Comparison of ENCODE assay signal across 8 cellular contexts in the genomic region with DNA sequence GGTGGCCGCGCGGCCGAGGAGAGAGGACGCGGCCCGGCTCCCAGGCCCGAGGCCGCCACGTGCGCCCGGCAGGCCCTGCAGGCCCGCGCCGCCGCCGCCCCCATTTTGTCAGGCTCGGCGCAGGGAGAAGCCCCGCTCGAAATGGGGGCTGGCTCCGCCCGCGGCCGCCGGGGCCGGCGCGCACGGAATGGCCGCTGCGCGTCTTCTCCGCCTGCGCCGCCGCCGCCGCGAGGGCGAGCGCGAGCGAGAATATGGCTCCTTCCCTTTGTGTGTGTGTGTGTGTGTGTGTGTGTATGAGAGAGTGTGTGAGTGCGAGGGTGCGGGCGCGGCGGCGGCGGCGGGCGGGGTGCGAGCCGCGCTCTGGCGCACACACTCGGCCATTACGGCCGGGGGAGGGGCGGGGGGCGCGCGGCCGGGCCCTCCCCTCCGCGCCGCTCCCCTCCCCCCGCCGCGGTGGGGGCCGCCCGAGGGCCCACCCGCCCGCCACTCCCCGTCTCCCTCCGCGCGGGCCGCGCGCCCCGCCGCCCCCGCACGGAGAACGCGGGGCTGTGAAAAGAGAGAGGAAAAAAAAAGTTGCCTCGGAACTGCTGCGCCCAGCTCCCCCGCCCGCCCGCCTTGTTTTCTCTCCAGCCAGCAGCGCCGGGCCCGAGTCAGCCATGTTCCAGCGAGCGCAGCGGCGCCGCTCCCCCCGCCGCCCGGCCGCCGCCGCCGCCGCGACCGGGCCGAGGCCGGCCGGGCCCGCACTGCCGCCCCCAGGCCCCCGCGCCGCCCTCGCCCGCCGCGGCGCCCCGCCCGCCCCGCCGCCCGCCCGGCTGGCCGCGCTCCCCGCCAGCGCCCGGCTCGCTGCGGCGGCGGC. TPM values are rescaled to one million over a fixed set of nuclear protein-coding genes. Genes with fewer than 3 reads are reported as not detected.
DNase-seq lines count a peak whose midpoint lies in the region; FAIRE-seq and TF ChIP-seq lines count a peak whose summit lies in the region.

No MANE protein-coding gene starts in this region.

- peaks cover 0 to 4% (median 0%) of the 10 kb centered on the region in 5 experiments for H3K9me3 Mint-ChIP-seq in brain

- peaks cover 18% of the 10 kb centered on the region for H3K36me3 Mint-ChIP-seq in brain

- H3K27ac ChIP-seq in HEK293 (ENCODE audit: extremely low read depth, low read depth, low read length) (peak overlapping the region; percentile 95), small intestine (ENCODE audit: low read depth in 1 of 2, low read length in 1 of 2) (peak overlapping the region; percentile 99 to 100)

- peak overlapping the region; percentile 46 for H3K4me3 ChIP-seq in HEK293 (ENCODE audit: low read depth, low read length)
- H3K4me3 ChIP-seq in iPS-18c (ENCODE audit: insufficient read depth, low read depth, low read length) = peak overlapping the region; percentile 87
- H3K4me3 ChIP-seq in small intestine (ENCODE audit: low read depth in 1 of 2, low read length in 2 of 2) = peak overlapping the region; percentile 95 to 97

- no peak for FAIRE-seq in small intestine (lab: Jason Lieb, UNC)

- H3K9me3 ChIP-seq in HEK293 (ENCODE audit: control insufficient read depth, insufficient read depth, low read depth, low read length) (no peaks in the 10 kb centered on the region), iPS-18c (ENCODE audit: control insufficient read depth, insufficient read depth, low read length) (no peaks in the 10 kb centered on the region), small intestine (ENCODE audit: control insufficient read depth, low read depth) (no peaks in the 10 kb centered on the region)

- H3K27me3 ChIP-seq in small intestine (ENCODE audit: control insufficient read depth in 2 of 2, insufficient read depth in 2 of 2, low read length in 2 of 2) = no peaks in the 10 kb centered on the region

- peaks cover 8% of the 10 kb centered on the region for H3K27me3 Mint-ChIP-seq in brain

- H3K4me3 Mint-ChIP-seq in brain = peak overlapping the region; percentile 89 to 99 (median 91)

- POLR2A ChIA-PET in HEK293 (lab: Yijun Ruan, JAX) = interaction anchor here (1.4 to 3.0 kb wide), 4 partner anchors 14 to 158 kb away, joined by 7 to 21 read pairs (median 8); partner anchors contain the start of genes KATNAL1, UBE2L5 and USPL1

- CTCF ChIA-PET in HEK293 (lab: Yijun Ruan, JAX) = interaction anchor here (0.6 kb wide), 1 partner anchor 126 kb away, joined by 3 read pairs; no protein-coding TSS in a partner anchor

- H3K4me1 ChIP-seq in HEK293 (ENCODE audit: control insufficient read depth, insufficient read depth, low read length) (peaks cover 6% of the 10 kb centered on the region; the same call in 1 of the 2 replicates), small intestine (ENCODE audit: control insufficient read depth in 2 of 2, insufficient read depth in 1 of 2, low read depth in 1 of 2, low read length in 1 of 2) (no peaks in the 10 kb centered on the region)

- 0 to 2% (median 1%) methylated on average over 17 to 139 of the region's 139 CpGs for WGBS in small intestine, 3 donors

- peak overlapping the region; percentile 93 to 99 (median 95) for H3K27ac Mint-ChIP-seq in brain

- DNase-seq in GM10266 (ENCODE audit: extremely low spot score) = peak; percentile 84
- DNase-seq in NCI-H1048 (lab: John Stamatoyannopoulos, UW) = peak; percentile 31
- DNase-seq in UCSD-AML1 (lab: John Stamatoyannopoulos, UW; ENCODE audit: unreplicated experiment) = peak; percentile 82
- peak; percentile 70 for DNase-seq in small intestine
- no peak for DNase-seq in mesenteric fat pad (ENCODE audit: low spot score)

- H3K4me1 Mint-ChIP-seq in brain = peaks cover 46% of the 10 kb centered on the region

- no peak for TF ChIP-seq CTCF in GM10266 (IDR thresholded peaks at IDR 0.05; ENCODE audit: control insufficient read depth, insufficient read depth, low read depth, missing control alignments)
- no peak for TF ChIP-seq CTCF in HEK293 (tag by site-specific recombination; IDR thresholded peaks at IDR 0.05)
- no peak for TF ChIP-seq CTCF in brain (conservative IDR thresholded peaks at IDR 0.05)

- H3K36me3 ChIP-seq in HEK293 (ENCODE audit: control insufficient read depth in 2 of 2, insufficient read depth in 1 of 2, low read length in 2 of 2) (peaks cover 19 to 30% of the 10 kb centered on the region in 2 experiments; a peak in 2 of 3 replicates), small intestine (ENCODE audit: control insufficient read depth in 2 of 2, insufficient read depth in 2 of 2, low read length in 2 of 2) (peaks cover 0 to 3% of the 10 kb centered on the region in 2 donors)

TF ChIP-seq in HEK293, 187 proteins besides CTCF, POLR2A, EP300 and RAD21 (continues in another document):
- TF ChIP-seq ZNF335 (tag by site-specific recombination; conservative IDR thresholded peaks at IDR 0.05) (0 out of 2 replicates have a peak, but pooled peaks have one; percentile 37), KLF1 (tag by site-specific recombination; IDR thresholded peaks at IDR 0.05) (no peak), FEZF1 (tag by site-specific recombination; IDR thresholded peaks at IDR 0.05) (peak; percentile 39; the same call in 1 of the 2 replicates), ZNF660 (tag by site-specific recombination; IDR thresholded peaks at IDR 0.05) (peak; percentile 48; the same call in 1 of the 2 replicates), ZNF626 (tag by site-specific recombination; IDR thresholded peaks at IDR 0.05) (0 out of 2 replicates have a peak, but pooled peaks have one; percentile 54), ZFHX2 (tag by site-specific recombination; conservative IDR thresholded peaks at IDR 0.05) (peak; percentile 54), YY1 (tag by site-specific recombination; IDR thresholded peaks at IDR 0.05) (peak; percentile 86), ZNF658 (tag by site-specific recombination; IDR thresholded peaks at IDR 0.05) (no peak), ZNF473 (tag by site-specific recombination; IDR thresholded peaks at IDR 0.05) (no peak), EGR2 (tag by site-specific recombination; IDR thresholded peaks at IDR 0.05; ENCODE audit: low read depth) (0 out of 2 replicates have a peak, but pooled peaks have one; percentile 27), ZNF768 (tag by site-specific recombination; IDR thresholded peaks at IDR 0.05) (no peak), SP3 (tag by site-specific recombination; IDR thresholded peaks at IDR 0.05) (peak; percentile 25; the same call in 1 of the 2 replicates), KLF7 (tag by site-specific recombination; IDR thresholded peaks at IDR 0.05; ENCODE audit: borderline replicate concordance) (no peak), ZNF350 (tag by site-specific recombination; IDR thresholded peaks at IDR 0.05) (no peak), ZNF529 (tag by site-specific recombination; IDR thresholded peaks at IDR 0.05; ENCODE audit: insufficient replicate concordance) (no peak), ZNF423 (tag by site-specific recombination; IDR thresholded peaks at IDR 0.05) (0 out of 2 replicates have a peak, but pooled peaks have one; percentile 42)
- TF ChIP-seq, protein P1, sequence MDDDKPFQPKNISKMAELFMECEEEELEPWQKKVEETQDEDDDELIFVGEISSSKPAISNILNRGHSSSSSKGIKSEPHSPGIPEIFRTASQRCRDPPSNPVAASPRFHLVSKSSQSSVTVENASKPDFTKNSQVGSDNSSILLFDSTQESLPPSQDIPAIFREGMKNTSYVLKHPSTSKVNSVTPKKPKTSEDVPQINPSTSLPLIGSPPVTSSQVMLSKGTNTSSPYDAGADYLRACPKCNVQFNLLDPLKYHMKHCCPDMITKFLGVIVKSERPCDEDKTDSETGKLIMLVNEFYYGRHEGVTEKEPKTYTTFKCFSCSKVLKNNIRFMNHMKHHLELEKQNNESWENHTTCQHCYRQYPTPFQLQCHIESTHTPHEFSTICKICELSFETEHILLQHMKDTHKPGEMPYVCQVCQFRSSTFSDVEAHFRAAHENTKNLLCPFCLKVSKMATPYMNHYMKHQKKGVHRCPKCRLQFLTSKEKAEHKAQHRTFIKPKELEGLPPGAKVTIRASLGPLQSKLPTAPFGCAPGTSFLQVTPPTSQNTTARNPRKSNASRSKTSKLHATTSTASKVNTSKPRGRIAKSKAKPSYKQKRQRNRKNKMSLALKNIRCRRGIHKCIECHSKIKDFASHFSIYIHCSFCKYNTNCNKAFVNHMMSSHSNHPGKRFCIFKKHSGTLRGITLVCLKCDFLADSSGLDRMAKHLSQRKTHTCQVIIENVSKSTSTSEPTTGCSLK (tag by site-specific recombination; IDR thresholded peaks at IDR 0.05) = no peak
- TF ChIP-seq, protein P2, sequence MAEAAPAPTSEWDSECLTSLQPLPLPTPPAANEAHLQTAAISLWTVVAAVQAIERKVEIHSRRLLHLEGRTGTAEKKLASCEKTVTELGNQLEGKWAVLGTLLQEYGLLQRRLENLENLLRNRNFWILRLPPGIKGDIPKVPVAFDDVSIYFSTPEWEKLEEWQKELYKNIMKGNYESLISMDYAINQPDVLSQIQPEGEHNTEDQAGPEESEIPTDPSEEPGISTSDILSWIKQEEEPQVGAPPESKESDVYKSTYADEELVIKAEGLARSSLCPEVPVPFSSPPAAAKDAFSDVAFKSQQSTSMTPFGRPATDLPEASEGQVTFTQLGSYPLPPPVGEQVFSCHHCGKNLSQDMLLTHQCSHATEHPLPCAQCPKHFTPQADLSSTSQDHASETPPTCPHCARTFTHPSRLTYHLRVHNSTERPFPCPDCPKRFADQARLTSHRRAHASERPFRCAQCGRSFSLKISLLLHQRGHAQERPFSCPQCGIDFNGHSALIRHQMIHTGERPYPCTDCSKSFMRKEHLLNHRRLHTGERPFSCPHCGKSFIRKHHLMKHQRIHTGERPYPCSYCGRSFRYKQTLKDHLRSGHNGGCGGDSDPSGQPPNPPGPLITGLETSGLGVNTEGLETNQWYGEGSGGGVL (tag by site-specific recombination; IDR thresholded peaks at IDR 0.05) = peak; percentile 86
- TF ChIP-seq, protein P3, sequence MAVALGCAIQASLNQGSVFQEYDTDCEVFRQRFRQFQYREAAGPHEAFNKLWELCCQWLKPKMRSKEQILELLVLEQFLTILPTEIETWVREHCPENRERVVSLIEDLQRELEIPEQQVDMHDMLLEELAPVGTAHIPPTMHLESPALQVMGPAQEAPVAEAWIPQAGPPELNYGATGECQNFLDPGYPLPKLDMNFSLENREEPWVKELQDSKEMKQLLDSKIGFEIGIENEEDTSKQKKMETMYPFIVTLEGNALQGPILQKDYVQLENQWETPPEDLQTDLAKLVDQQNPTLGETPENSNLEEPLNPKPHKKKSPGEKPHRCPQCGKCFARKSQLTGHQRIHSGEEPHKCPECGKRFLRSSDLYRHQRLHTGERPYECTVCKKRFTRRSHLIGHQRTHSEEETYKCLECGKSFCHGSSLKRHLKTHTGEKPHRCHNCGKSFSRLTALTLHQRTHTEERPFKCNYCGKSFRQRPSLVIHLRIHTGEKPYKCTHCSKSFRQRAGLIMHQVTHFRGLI (tag by site-specific recombination; IDR thresholded peaks at IDR 0.05) = peak; percentile 53; the same call in 1 of the 2 replicates

RNA-seq across cellular contexts. Expression of gene HMGB1, which starts 1.0 kb away (rescaled TPM):
- polyA plus RNA-seq in brain (ENCODE audit: insufficient read depth, low read depth, low replicate concordance) (230 TPM), small intestine (100 to 1,000 TPM; 244 to 598 (median 277) TPM)
- total RNA-seq in mesenteric fat pad = 209 TPM

RNA-seq across cellular contexts. Expression of gene UBE2L5, which starts 42.4 kb away (rescaled TPM):
- polyA plus RNA-seq in brain (ENCODE audit: insufficient read depth, low read depth, low replicate concordance) = not detected
- polyA plus RNA-seq in small intestine = not detected
- 0.26 TPM for total RNA-seq in mesenteric fat pad

Comparison
In these comparisons a context has a peak if more than half of its experiments do, and no peak if none do; other contexts are left out.
1. H3K4me3 ChIP-seq: peak in every context shown above with its lines; median percentile 96 in small intestine; 87 in iPS-18c; 46 in HEK293.